Comparison of ENCODE assay signal across 13 cellular contexts in genomic region chr9:20316372-20316771, GRCh38.
"Had no signal": no experiment of that assay in that cellular context is flagged by ENCODE, and none has a peak within 500 bp of the region (broad histone marks: within the 10 kb centered on the region; RNA-seq: fewer than 3 reads in every experiment).

No MANE protein-coding gene starts in this region.

- H3K36me3 Mint-ChIP-seq: stimulated activated memory B cell treated with anti-CD40 and anti-IgM and Interleukin-4, amounts not matched to agents 10 μg/mL and 1 μg/mL and 100 μg/mL, for 72 hours; type B pancreatic cell had no signal

- ATAC-seq: stimulated activated memory B cell treated with anti-CD40 and anti-IgM and Interleukin-4, amounts not matched to agents 10 μg/mL and 1 μg/mL and 100 μg/mL, for 72 hours had no signal

- H3K27me3 Mint-ChIP-seq: type B pancreatic cell had no signal

- DNase-seq: activated CD4-positive, alpha-beta T cell treated with anti-CD3 and anti-CD28 coated beads for 1 hour; activated gamma-delta T cell; cerebellar nuclear complex; dermis blood vessel endothelial cell; erythroblast; midbrain; SW 1271; T1000 had no signal

- H3K27ac Mint-ChIP-seq: stimulated activated memory B cell treated with anti-CD40 and anti-IgM and Interleukin-4, amounts not matched to agents 10 μg/mL and 1 μg/mL and 100 μg/mL, for 72 hours; type B pancreatic cell had no signal

- H3K4me3 Mint-ChIP-seq: stimulated activated memory B cell treated with anti-CD40 and anti-IgM and Interleukin-4, amounts not matched to agents 10 μg/mL and 1 μg/mL and 100 μg/mL, for 72 hours; type B pancreatic cell had no signal

- H3K9me3 Mint-ChIP-seq: stimulated activated memory B cell treated with anti-CD40 and anti-IgM and Interleukin-4, amounts not matched to agents 10 μg/mL and 1 μg/mL and 100 μg/mL, for 72 hours had no signal

- H3K27ac ChIP-seq: brain microvascular endothelial cell, right atrium auricular region, SJSA1 had no signal

- H3K4me1 Mint-ChIP-seq: stimulated activated memory B cell treated with anti-CD40 and anti-IgM and Interleukin-4, amounts not matched to agents 10 μg/mL and 1 μg/mL and 100 μg/mL, for 72 hours had no signal
